Comparison of ENCODE assay signal across 2 cellular contexts in genomic region chr2:107669335-107669734, GRCh38.
TF ChIP-seq lines count a peak whose summit lies in the region.

No MANE protein-coding gene starts in this region.

TF ChIP-seq in liver, 16 proteins besides CTCF, POLR2A, EP300 and RAD21 (continued from another document):
- TF ChIP-seq REST (IDR thresholded peaks at IDR 0.05) (no peak), TAF1 (conservative IDR thresholded peaks at IDR 0.05) (no peak), GABPA (IDR thresholded peaks at IDR 0.05 in 1 of 2, conservative IDR thresholded peaks at IDR 0.05 in 1 of 2) (no peak), FOXA2 (IDR thresholded peaks at IDR 0.05) (no peak), HNF4G (IDR thresholded peaks at IDR 0.05) (no peak), EGR1 (IDR thresholded peaks at IDR 0.05; ENCODE audit: low read depth in 2 of 2) (no peak), ATF3 (IDR thresholded peaks at IDR 0.05) (no peak), NR2F2 (IDR thresholded peaks at IDR 0.05) (no peak), FOXA1 (IDR thresholded peaks at IDR 0.05) (no peak), MAX (IDR thresholded peaks at IDR 0.05) (no peak), JUND (IDR thresholded peaks at IDR 0.05) (no peak)

TF ChIP-seq in HepG2, 621 proteins besides CTCF, POLR2A, EP300 and RAD21 (continued from another document):
- no peak for TF ChIP-seq AFF4 (CRISPR knock-in tag; IDR thresholded peaks at IDR 0.05)
- TF ChIP-seq ZNF160 (CRISPR knock-in tag; IDR thresholded peaks at IDR 0.05) = no peak
- no peak for TF ChIP-seq SAFB2 (CRISPR knock-in tag; IDR thresholded peaks at IDR 0.05; ENCODE audit: borderline replicate concordance, low read depth)
- TF ChIP-seq ZNF792 (CRISPR knock-in tag; IDR thresholded peaks at IDR 0.05) = no peak
- TF ChIP-seq NR3C1 (CRISPR knock-in tag; IDR thresholded peaks at IDR 0.05) = no peak
